ENCODE assay signal across 1 cellular context in the genomic region with DNA sequence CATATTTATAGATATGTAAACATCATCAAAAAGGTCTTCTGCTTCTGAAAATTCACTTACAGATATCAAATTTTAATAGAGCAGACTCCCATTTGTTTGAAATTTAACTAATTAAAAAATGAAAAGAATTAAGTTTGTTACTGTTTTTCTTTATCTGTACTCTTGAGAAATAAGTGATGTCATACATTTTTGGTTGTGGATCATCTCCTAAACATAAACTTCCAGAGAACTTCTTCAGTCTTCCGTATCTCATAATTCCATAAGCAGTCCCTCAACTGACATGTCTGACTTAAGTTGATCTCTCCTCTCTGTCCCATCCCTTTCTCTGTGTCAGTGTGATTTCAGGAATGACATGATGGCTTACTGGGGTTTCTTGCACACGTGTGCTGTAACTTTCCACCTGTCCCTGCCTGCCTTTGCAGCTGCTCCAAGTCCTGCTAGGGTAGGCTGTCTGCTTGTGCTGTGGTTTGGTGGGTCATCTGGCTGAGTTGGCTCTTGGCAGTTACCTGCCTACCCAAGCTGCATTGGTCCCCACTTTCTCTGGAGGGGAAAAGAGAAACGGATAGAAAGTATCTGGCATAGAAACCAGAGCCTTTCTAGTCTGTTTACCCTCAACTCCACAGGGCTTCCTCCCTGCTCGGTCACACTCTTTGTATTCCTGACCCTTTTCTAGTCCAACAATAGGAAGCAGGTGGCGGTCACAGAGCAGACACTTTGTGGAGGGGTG.
TF ChIP-seq lines count a peak whose summit lies in the region.

No MANE protein-coding gene starts in this region.

TF ChIP-seq in HEK293, 187 proteins besides CTCF, POLR2A, EP300 and RAD21 (continued from another document):
- TF ChIP-seq ATF2 (tag by site-specific recombination; IDR thresholded peaks at IDR 0.05; ENCODE audit: low read depth) (peak; percentile 70; the same call in 1 of the 2 replicates), ZNF660 (tag by site-specific recombination; IDR thresholded peaks at IDR 0.05) (no peak)
